1 cellular context compared by ENCODE assay signal in genomic region chr16:4474192-4474961, GRCh38.
TF ChIP-seq lines count a peak whose summit lies in the region.

Gene NMRAL1 (minus strand): TSS chr16:4474625. CDS start chr16:4474132, 493 bp downstream.

TF ChIP-seq in HepG2, 621 proteins besides CTCF, POLR2A, EP300 and RAD21 (continued from another document and continues in another):
- no peak for TF ChIP-seq CEBPZ (IDR thresholded peaks at IDR 0.05; ENCODE audit: low read length)
- no peak for TF ChIP-seq RORA (CRISPR knock-in tag; IDR thresholded peaks at IDR 0.05)
- TF ChIP-seq CEBPB (IDR thresholded peaks at IDR 0.05; ENCODE audit: borderline replicate concordance, low read depth, low read length), result no peak
- no peak for TF ChIP-seq ZNF225 (CRISPR knock-in tag; IDR thresholded peaks at IDR 0.05)
- no peak for TF ChIP-seq ZBTB21 (CRISPR knock-in tag; IDR thresholded peaks at IDR 0.05)
- no peak for TF ChIP-seq ATM (IDR thresholded peaks at IDR 0.05; ENCODE audit: borderline replicate concordance)
- TF ChIP-seq ZNF574 (CRISPR knock-in tag; IDR thresholded peaks at IDR 0.05), result peak; percentile 49; the same call in 1 of the 2 replicates
- no peak for TF ChIP-seq ZBTB1 (CRISPR knock-in tag; IDR thresholded peaks at IDR 0.05; ENCODE audit: borderline replicate concordance)
- TF ChIP-seq ZNF335 (CRISPR knock-in tag; IDR thresholded peaks at IDR 0.05), result 0 out of 2 replicates have a peak, but pooled peaks have one; percentile 71
- no peak for TF ChIP-seq EHMT2 (IDR thresholded peaks at IDR 0.05; ENCODE audit: borderline replicate concordance, low read depth, low read length)
- TF ChIP-seq ZNF768 (CRISPR knock-in tag; IDR thresholded peaks at IDR 0.05), result no peak; the same call in 1 of the 2 replicates
- no peak for TF ChIP-seq ZNF790 (CRISPR knock-in tag; IDR thresholded peaks at IDR 0.05; ENCODE audit: borderline replicate concordance)
- no peak for TF ChIP-seq ZNF496 (CRISPR knock-in tag; IDR thresholded peaks at IDR 0.05; ENCODE audit: insufficient replicate concordance)
- no peak for TF ChIP-seq ZSCAN12 (CRISPR knock-in tag; IDR thresholded peaks at IDR 0.05)
- TF ChIP-seq ZFYVE20 (CRISPR knock-in tag; IDR thresholded peaks at IDR 0.05; ENCODE audit: borderline replicate concordance, low read depth), result no peak
- no peak for TF ChIP-seq AKNA (CRISPR knock-in tag; IDR thresholded peaks at IDR 0.05; ENCODE audit: borderline replicate concordance)
- TF ChIP-seq ETV6 (CRISPR knock-in tag; conservative IDR thresholded peaks at IDR 0.05), result no peak
- TF ChIP-seq, protein P1, sequence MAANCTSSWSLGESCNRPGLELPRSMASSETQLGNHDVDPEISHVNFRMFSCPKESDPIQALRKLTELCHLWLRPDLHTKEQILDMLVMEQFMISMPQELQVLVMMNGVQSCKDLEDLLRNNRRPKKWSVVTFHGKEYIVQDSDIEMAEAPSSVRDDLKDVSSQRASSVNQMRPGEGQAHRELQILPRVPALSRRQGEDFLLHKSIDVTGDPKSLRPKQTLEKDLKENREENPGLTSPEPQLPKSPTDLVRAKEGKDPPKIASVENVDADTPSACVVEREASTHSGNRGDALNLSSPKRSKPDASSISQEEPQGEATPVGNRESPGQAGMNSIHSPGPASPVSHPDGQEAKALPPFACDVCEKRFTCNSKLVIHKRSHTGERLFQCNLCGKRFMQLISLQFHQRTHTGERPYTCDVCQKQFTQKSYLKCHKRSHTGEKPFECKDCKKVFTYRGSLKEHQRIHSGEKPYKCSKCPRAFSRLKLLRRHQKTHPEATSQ (CRISPR knock-in tag; IDR thresholded peaks at IDR 0.05; ENCODE audit: borderline replicate concordance), result no peak
- no peak for TF ChIP-seq ZNF770 (CRISPR knock-in tag; IDR thresholded peaks at IDR 0.05)
- no peak for TF ChIP-seq GZF1 (CRISPR knock-in tag; IDR thresholded peaks at IDR 0.05)
- no peak for TF ChIP-seq PREB (CRISPR knock-in tag; IDR thresholded peaks at IDR 0.05)
- TF ChIP-seq, protein P2, sequence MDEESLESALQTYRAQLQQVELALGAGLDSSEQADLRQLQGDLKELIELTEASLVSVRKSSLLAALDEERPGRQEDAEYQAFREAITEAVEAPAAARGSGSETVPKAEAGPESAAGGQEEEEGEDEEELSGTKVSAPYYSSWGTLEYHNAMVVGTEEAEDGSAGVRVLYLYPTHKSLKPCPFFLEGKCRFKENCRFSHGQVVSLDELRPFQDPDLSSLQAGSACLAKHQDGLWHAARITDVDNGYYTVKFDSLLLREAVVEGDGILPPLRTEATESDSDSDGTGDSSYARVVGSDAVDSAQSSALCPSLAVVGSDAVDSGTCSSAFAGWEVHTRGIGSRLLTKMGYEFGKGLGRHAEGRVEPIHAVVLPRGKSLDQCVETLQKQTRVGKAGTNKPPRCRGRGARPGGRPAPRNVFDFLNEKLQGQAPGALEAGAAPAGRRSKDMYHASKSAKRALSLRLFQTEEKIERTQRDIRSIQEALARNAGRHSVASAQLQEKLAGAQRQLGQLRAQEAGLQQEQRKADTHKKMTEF (CRISPR knock-in tag; IDR thresholded peaks at IDR 0.05), result peak; percentile 71; the same call in 1 of the 2 replicates
- no peak for TF ChIP-seq KAT7 (CRISPR knock-in tag; IDR thresholded peaks at IDR 0.05; ENCODE audit: borderline replicate concordance)
- peak; percentile 37; the same call in 1 of the 2 replicates for TF ChIP-seq ISL2 (CRISPR knock-in tag; IDR thresholded peaks at IDR 0.05)
- TF ChIP-seq SIX4 (CRISPR knock-in tag; IDR thresholded peaks at IDR 0.05), result no peak
- TF ChIP-seq NR1H2 (CRISPR knock-in tag; IDR thresholded peaks at IDR 0.05; ENCODE audit: borderline replicate concordance, low read depth), result no peak
- TF ChIP-seq ZNF792 (CRISPR knock-in tag; IDR thresholded peaks at IDR 0.05), result no peak; the same call in 1 of the 2 replicates
- TF ChIP-seq CC2D1A (CRISPR knock-in tag; IDR thresholded peaks at IDR 0.05), result no peak
- TF ChIP-seq CBX5 (CRISPR knock-in tag; IDR thresholded peaks at IDR 0.05; ENCODE audit: borderline replicate concordance), result peak; percentile 17; the same call in 1 of the 2 replicates
- no peak for TF ChIP-seq SYNCRIP (IDR thresholded peaks at IDR 0.05; ENCODE audit: insufficient read depth, low read depth, low read length)
- no peak; the same call in 1 of the 2 replicates for TF ChIP-seq MIER3 (CRISPR knock-in tag; IDR thresholded peaks at IDR 0.05; ENCODE audit: borderline replicate concordance)
- TF ChIP-seq ZNF883 (CRISPR knock-in tag; IDR thresholded peaks at IDR 0.05; ENCODE audit: not compliant biosample characterization), result no peak
- no peak for TF ChIP-seq RBM22 (optimal IDR thresholded peaks at IDR 0.05; ENCODE audit: low read length)
- no peak for TF ChIP-seq ZNF207 (IDR thresholded peaks at IDR 0.05; ENCODE audit: borderline replicate concordance)
- TF ChIP-seq, protein P3, sequence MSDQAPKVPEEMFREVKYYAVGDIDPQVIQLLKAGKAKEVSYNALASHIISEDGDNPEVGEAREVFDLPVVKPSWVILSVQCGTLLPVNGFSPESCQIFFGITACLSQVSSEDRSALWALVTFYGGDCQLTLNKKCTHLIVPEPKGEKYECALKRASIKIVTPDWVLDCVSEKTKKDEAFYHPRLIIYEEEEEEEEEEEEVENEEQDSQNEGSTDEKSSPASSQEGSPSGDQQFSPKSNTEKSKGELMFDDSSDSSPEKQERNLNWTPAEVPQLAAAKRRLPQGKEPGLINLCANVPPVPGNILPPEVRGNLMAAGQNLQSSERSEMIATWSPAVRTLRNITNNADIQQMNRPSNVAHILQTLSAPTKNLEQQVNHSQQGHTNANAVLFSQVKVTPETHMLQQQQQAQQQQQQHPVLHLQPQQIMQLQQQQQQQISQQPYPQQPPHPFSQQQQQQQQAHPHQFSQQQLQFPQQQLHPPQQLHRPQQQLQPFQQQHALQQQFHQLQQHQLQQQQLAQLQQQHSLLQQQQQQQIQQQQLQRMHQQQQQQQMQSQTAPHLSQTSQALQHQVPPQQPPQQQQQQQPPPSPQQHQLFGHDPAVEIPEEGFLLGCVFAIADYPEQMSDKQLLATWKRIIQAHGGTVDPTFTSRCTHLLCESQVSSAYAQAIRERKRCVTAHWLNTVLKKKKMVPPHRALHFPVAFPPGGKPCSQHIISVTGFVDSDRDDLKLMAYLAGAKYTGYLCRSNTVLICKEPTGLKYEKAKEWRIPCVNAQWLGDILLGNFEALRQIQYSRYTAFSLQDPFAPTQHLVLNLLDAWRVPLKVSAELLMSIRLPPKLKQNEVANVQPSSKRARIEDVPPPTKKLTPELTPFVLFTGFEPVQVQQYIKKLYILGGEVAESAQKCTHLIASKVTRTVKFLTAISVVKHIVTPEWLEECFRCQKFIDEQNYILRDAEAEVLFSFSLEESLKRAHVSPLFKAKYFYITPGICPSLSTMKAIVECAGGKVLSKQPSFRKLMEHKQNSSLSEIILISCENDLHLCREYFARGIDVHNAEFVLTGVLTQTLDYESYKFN (CRISPR knock-in tag; conservative IDR thresholded peaks at IDR 0.05), result no peak; the same call in 1 of the 2 replicates
- no peak for TF ChIP-seq SP1 (IDR thresholded peaks at IDR 0.05)
- TF ChIP-seq SP1 (CRISPR knock-in tag; IDR thresholded peaks at IDR 0.05), result no peak
- TF ChIP-seq, protein P4, sequence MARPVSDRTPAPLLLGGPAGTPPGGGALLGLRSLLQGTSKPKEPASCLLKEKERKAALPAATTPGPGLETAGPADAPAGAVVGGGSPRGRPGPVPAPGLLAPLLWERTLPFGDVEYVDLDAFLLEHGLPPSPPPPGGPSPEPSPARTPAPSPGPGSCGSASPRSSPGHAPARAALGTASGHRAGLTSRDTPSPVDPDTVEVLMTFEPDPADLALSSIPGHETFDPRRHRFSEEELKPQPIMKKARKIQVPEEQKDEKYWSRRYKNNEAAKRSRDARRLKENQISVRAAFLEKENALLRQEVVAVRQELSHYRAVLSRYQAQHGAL (CRISPR knock-in tag; IDR thresholded peaks at IDR 0.05; ENCODE audit: not compliant biosample characterization), result no peak
